Comparison of ENCODE assay signal across 1 cellular context in genomic region chrX:50066318-50066937, GRCh38.
TF ChIP-seq lines count a peak whose summit lies in the region.

No MANE protein-coding gene starts in this region.

TF ChIP-seq in SK-N-SH, 30 proteins besides CTCF, POLR2A, EP300 and RAD21 (continued from another document):
- TF ChIP-seq ZBTB33 (IDR thresholded peaks at IDR 0.05; ENCODE audit: borderline replicate concordance, low read depth) (no peak), USF2 (IDR thresholded peaks at IDR 0.05; ENCODE audit: borderline replicate concordance, low read depth, low read length) (no peak), FOXJ3 (CRISPR knock-in tag; IDR thresholded peaks at IDR 0.05) (no peak), ELF1 (IDR thresholded peaks at IDR 0.05) (no peak), SIN3A (IDR thresholded peaks at IDR 0.05; ENCODE audit: borderline replicate concordance, low read depth, low read length) (no peak), NFIC (IDR thresholded peaks at IDR 0.05; ENCODE audit: borderline replicate concordance) (no peak), TEAD4 (IDR thresholded peaks at IDR 0.05; ENCODE audit: borderline replicate concordance, insufficient read depth) (no peak), TAF1 (IDR thresholded peaks at IDR 0.05; ENCODE audit: borderline replicate concordance, low read depth, low read length) (no peak), REST (IDR thresholded peaks at IDR 0.05; ENCODE audit: low read depth, low read length) (no peak)
TF ChIP-seq in SK-N-SH: peak in this region for 0.
